In the genomic region with DNA sequence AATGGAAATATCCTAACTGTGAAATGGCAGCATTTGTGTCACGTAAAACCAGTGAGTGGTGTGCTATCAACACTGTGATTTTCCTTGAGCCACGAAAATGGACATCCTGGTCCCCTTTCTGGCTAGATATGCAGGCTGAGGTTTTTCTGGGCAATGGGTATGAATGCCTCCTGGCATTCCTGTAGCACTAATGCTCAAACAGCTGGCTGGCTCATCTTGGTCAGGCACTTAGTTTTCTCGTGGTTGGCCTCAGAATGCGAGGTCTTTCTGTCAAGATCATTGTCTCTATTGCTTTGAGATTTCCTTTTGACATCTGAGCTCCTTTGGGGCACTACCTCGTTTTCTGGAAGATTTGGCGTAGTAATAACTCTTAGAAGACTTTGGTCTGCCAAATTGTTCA, we compare ENCODE assay signal across 25 cellular contexts. TPM values are rescaled to one million over a fixed set of nuclear protein-coding genes. Genes with fewer than 3 reads are reported as not detected.
"Had no signal": no experiment of that assay in that cellular context is flagged by ENCODE, and none has a peak within 500 bp of the region (broad histone marks: within the 10 kb centered on the region; RNA-seq: fewer than 3 reads in every experiment).

No MANE protein-coding gene starts in this region.

- H3K4me3 Mint-ChIP-seq: naive thymus-derived CD8-positive, alpha-beta T cell; nephron; neural crest cell; stimulated activated effector memory CD8-positive, alpha-beta T cell treated with anti-CD3 and anti-CD28 coated beads, Interleukin-12 subunit alpha, Interleukin-12 subunit beta, amount 100 ng/mL, for 72 hours; stimulated activated naive CD8-positive, alpha-beta T cell treated with anti-CD3 and anti-CD28 coated beads, Interleukin-15, Interleukin-2, amounts not matched to agents 100 ng/mL and 50 ng/mL, for 24 hours; type B pancreatic cell had no signal

- H3K9me3 Mint-ChIP-seq: naive thymus-derived CD8-positive, alpha-beta T cell; nephron; neural crest cell; stimulated activated effector memory CD8-positive, alpha-beta T cell treated with anti-CD3 and anti-CD28 coated beads, Interleukin-12 subunit alpha, Interleukin-12 subunit beta, amount 100 ng/mL, for 72 hours; stimulated activated naive CD8-positive, alpha-beta T cell treated with anti-CD3 and anti-CD28 coated beads, Interleukin-15, Interleukin-2, amounts not matched to agents 100 ng/mL and 50 ng/mL, for 24 hours had no signal

- H3K27ac ChIP-seq: pancreas, prostate gland, spleen, suprapubic skin, thoracic aorta, tibial artery had no signal

- ATAC-seq: mucosa of descending colon; naive thymus-derived CD8-positive, alpha-beta T cell; pancreas; right cardiac atrium; sciatic nerve; stimulated activated effector memory CD8-positive, alpha-beta T cell treated with anti-CD3 and anti-CD28 coated beads, Interleukin-12 subunit alpha, Interleukin-12 subunit beta, amount 100 ng/mL, for 72 hours had no signal

- H3K4me3 ChIP-seq: left ventricle myocardium inferior, lung, mucosa of descending colon, pancreas, prostate gland, spleen, suprapubic skin, thoracic aorta, tibial artery had no signal

- H3K27me3 Mint-ChIP-seq: type B pancreatic cell had no signal

- H3K27me3 ChIP-seq: pancreas, suprapubic skin, tibial artery had no signal

- DNase-seq: hippocampal formation; left ventricle myocardium inferior; midbrain; mucosa of descending colon; naive thymus-derived CD8-positive, alpha-beta T cell; nucleus accumbens; pancreas; posterior cingulate gyrus; retina; right cardiac atrium; small intestine; spleen; stimulated activated CD4-positive, alpha-beta T cell treated with anti-CD3 and anti-CD28 coated beads, Interleukin-4, amount 100 ng/mL, for 24 hours; stimulated activated naive CD4-positive, alpha-beta T cell; tibial artery had no signal

- H3K36me3 Mint-ChIP-seq: naive thymus-derived CD8-positive, alpha-beta T cell; stimulated activated effector memory CD8-positive, alpha-beta T cell treated with anti-CD3 and anti-CD28 coated beads, Interleukin-12 subunit alpha, Interleukin-12 subunit beta, amount 100 ng/mL, for 72 hours had no signal

- H3K4me1 Mint-ChIP-seq: nephron; neural crest cell; stimulated activated effector memory CD8-positive, alpha-beta T cell treated with anti-CD3 and anti-CD28 coated beads, Interleukin-12 subunit alpha, Interleukin-12 subunit beta, amount 100 ng/mL, for 72 hours had no signal

- H3K27ac Mint-ChIP-seq: naive thymus-derived CD8-positive, alpha-beta T cell; nephron; stimulated activated effector memory CD8-positive, alpha-beta T cell treated with anti-CD3 and anti-CD28 coated beads, Interleukin-12 subunit alpha, Interleukin-12 subunit beta, amount 100 ng/mL, for 72 hours; stimulated activated naive CD8-positive, alpha-beta T cell treated with anti-CD3 and anti-CD28 coated beads, Interleukin-15, Interleukin-2, amounts not matched to agents 100 ng/mL and 50 ng/mL, for 24 hours; type B pancreatic cell had no signal

- H3K4me1 ChIP-seq: pancreas, prostate gland, spleen, suprapubic skin, tibial artery had no signal

- H3K9me3 ChIP-seq: left ventricle myocardium inferior, mucosa of descending colon, pancreas, prostate gland, spleen, suprapubic skin, thoracic aorta, tibial artery had no signal

- FAIRE-seq: pancreas, small intestine had no signal

- H3K36me3 ChIP-seq: left ventricle myocardium inferior, pancreas, prostate gland, spleen, suprapubic skin, thoracic aorta, tibial artery had no signal

RNA-seq across cellular contexts. Expression of gene SLC1A3, which starts 15.6 kb away (rescaled TPM):
- total RNA-seq: naive thymus-derived CD8-positive, alpha-beta T cell had no signal
- polyA plus RNA-seq: naive thymus-derived CD8-positive, alpha-beta T cell had no signal
